ENCODE assay signal across 1 cellular context in the genomic region with DNA sequence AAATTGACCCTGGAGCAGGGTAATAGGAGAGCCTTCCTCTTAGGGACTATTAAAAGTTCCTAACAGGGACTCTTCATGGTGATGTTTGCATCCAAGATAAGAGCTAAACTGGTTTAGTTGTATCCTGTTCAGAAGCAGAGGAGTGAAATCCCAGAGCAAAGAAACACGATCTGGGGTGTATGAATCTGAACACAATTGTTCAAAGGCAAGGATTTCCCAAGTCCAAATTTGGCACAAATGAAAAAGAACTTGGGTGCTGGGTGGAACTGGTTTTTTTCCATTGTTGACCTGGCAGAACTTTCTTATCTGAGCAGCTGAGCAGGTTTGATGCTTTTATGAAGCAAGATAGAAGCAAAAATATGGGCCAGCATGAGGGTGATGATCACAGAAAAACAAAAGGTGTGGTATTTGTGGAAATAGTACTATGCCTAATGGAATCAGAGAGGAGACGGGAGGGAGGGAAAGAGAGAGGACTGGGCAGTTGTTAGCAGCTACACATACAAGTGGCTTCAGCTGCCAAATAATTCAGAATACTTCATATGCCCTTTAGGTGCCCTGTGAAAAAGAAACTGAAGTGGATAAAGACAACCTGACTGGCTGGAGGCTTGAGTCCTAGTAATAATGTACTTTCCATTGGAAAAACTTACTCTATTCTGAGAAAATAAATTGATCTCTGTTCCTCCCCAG.
TF ChIP-seq lines count a peak whose summit lies in the region.

No MANE protein-coding gene starts in this region.

TF ChIP-seq in HEK293, 187 proteins besides CTCF, POLR2A, EP300 and RAD21 (continued from another document):
- TF ChIP-seq, protein P1, sequence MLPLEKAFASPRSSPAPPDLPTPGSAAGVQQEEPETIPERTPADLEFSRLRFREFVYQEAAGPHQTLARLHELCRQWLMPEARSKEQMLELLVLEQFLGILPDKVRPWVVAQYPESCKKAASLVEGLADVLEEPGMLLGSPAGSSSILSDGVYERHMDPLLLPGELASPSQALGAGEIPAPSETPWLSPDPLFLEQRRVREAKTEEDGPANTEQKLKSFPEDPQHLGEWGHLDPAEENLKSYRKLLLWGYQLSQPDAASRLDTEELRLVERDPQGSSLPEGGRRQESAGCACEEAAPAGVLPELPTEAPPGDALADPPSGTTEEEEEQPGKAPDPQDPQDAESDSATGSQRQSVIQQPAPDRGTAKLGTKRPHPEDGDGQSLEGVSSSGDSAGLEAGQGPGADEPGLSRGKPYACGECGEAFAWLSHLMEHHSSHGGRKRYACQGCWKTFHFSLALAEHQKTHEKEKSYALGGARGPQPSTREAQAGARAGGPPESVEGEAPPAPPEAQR (tag by site-specific recombination; IDR thresholded peaks at IDR 0.05) = no peak
- TF ChIP-seq TCF7L2 (IDR thresholded peaks at IDR 0.05; ENCODE audit: borderline replicate concordance, low read depth, low read length) (no peak), ZBTB17 (tag by site-specific recombination; IDR thresholded peaks at IDR 0.05) (peak; percentile 17; the same call in 1 of the 2 replicates), ZBTB48 (tag by site-specific recombination; IDR thresholded peaks at IDR 0.05) (peak; percentile 77; the same call in 1 of the 2 replicates), WT1 (tag by site-specific recombination; IDR thresholded peaks at IDR 0.05) (no peak), ZNF114 (tag by site-specific recombination; IDR thresholded peaks at IDR 0.05) (no peak), ZNF394 (tag by site-specific recombination; IDR thresholded peaks at IDR 0.05; ENCODE audit: borderline replicate concordance) (no peak)
- TF ChIP-seq, protein P2, sequence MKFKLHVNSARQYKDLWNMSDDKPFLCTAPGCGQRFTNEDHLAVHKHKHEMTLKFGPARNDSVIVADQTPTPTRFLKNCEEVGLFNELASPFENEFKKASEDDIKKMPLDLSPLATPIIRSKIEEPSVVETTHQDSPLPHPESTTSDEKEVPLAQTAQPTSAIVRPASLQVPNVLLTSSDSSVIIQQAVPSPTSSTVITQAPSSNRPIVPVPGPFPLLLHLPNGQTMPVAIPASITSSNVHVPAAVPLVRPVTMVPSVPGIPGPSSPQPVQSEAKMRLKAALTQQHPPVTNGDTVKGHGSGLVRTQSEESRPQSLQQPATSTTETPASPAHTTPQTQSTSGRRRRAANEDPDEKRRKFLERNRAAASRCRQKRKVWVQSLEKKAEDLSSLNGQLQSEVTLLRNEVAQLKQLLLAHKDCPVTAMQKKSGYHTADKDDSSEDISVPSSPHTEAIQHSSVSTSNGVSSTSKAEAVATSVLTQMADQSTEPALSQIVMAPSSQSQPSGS (tag by site-specific recombination; IDR thresholded peaks at IDR 0.05; ENCODE audit: low read depth) = no peak
- TF ChIP-seq, protein P3, sequence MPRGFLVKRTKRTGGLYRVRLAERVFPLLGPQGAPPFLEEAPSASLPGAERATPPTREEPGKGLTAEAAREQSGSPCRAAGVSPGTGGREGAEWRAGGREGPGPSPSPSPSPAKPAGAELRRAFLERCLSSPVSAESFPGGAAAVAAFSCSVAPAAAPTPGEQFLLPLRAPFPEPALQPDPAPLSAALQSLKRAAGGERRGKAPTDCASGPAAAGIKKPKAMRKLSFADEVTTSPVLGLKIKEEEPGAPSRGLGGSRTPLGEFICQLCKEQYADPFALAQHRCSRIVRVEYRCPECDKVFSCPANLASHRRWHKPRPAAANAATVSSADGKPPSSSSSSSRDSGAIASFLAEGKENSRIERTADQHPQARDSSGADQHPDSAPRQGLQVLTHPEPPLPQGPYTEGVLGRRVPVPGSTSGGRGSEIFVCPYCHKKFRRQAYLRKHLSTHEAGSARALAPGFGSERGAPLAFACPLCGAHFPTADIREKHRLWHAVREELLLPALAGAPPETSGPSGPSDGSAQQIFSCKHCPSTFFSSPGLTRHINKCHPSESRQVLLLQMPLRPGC (tag by site-specific recombination; IDR thresholded peaks at IDR 0.05) = no peak
